23 cellular contexts compared by ENCODE assay signal in the genomic region with DNA sequence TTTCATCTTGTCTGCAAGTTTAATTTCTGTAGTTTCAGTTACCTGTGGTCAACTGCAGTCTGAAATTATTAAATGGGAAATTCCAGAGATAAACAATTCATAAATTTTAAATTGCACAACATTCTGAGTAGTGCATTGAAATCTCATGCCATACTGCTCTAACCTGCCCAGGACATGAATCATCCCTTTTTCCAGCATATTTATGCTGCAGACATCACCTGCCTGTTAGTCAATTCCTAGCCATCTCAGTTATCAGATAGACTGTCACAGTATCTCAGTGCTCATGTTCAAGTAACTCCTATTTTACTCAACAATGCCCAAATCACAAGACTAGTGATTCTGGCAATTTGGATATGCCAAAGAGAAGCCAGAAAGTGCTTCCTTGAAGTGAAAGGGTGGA.
"Had no signal": no experiment of that assay in that cellular context is flagged by ENCODE, and none has a peak within 500 bp of the region (broad histone marks: within the 10 kb centered on the region; RNA-seq: fewer than 3 reads in every experiment).

No MANE protein-coding gene starts in this region.

- H3K36me3 Mint-ChIP-seq: mesothelial cell of epicardium, T-cell had no signal

- ATAC-seq: activated CD8-positive, alpha-beta T cell treated with anti-CD3 and anti-CD28 coated beads, Interleukin-2, amount 10 ng/mL, durations not matched to agents 7 days and 5 days; activated T-cell treated with anti-CD3 and anti-CD28 coated beads, Interleukin-2, amount 50 U/mL, for 4 hours; esophagus mucosa; left lobe of liver; T-cell had no signal

- H3K4me3 ChIP-seq: lung, right atrium auricular region, tibial nerve, vagina had no signal

- H3K4me3 Mint-ChIP-seq: activated B cell treated with CpG ODN at 0.5 μM for 24 hours; activated CD4-positive, alpha-beta T cell treated with anti-CD3 and anti-CD28 coated beads, Interleukin-2, amount 10 ng/mL, durations not matched to agents 24 days and 14 days; activated CD8-positive, alpha-beta T cell treated with anti-CD3 and anti-CD28 coated beads, Interleukin-2, amount 10 ng/mL, durations not matched to agents 7 days and 5 days; activated naive CD4-positive, alpha-beta T cell treated with anti-CD3 and anti-CD28 coated beads for 36 hours; activated T-cell treated with anti-CD3 and anti-CD28 coated beads, Interleukin-2, amount 50 U/mL, for 4 hours; mesothelial cell of epicardium; nephron; stimulated activated naive CD8-positive, alpha-beta T cell treated with anti-CD3 and anti-CD28 coated beads, Interleukin-15, Interleukin-2, amounts not matched to agents 100 ng/mL and 50 ng/mL, for 24 hours; T-cell had no signal

- H3K9me3 ChIP-seq: right atrium auricular region, tibial nerve, vagina had no signal

- H3K36me3 ChIP-seq: brain microvascular endothelial cell, right atrium auricular region, tibial nerve, vagina had no signal

- H3K27ac ChIP-seq: brain microvascular endothelial cell, right atrium auricular region, tibial nerve, vagina had no signal

- H3K4me1 Mint-ChIP-seq: activated B cell treated with CpG ODN at 0.5 μM for 24 hours; activated CD4-positive, alpha-beta T cell treated with anti-CD3 and anti-CD28 coated beads, Interleukin-2, amount 10 ng/mL, durations not matched to agents 24 days and 14 days; mesothelial cell of epicardium; nephron; T-cell had no signal

- H3K27me3 Mint-ChIP-seq: activated B cell treated with CpG ODN at 0.5 μM for 24 hours; activated CD4-positive, alpha-beta T cell treated with anti-CD3 and anti-CD28 coated beads, Interleukin-2, amount 10 ng/mL, durations not matched to agents 24 days and 14 days; stimulated activated naive CD8-positive, alpha-beta T cell treated with anti-CD3 and anti-CD28 coated beads, Interleukin-15, Interleukin-2, amounts not matched to agents 100 ng/mL and 50 ng/mL, for 24 hours; T-cell had no signal

- H3K27me3 ChIP-seq: brain microvascular endothelial cell, right atrium auricular region, tibial nerve, vagina had no signal

- H3K27ac Mint-ChIP-seq: activated B cell treated with CpG ODN at 0.5 μM for 24 hours; activated CD4-positive, alpha-beta T cell treated with anti-CD3 and anti-CD28 coated beads, Interleukin-2, amount 10 ng/mL, durations not matched to agents 24 days and 14 days; activated CD8-positive, alpha-beta T cell treated with anti-CD3 and anti-CD28 coated beads, Interleukin-2, amount 10 ng/mL, durations not matched to agents 7 days and 5 days; activated naive CD4-positive, alpha-beta T cell treated with anti-CD3 and anti-CD28 coated beads for 36 hours; mesothelial cell of epicardium; nephron; stimulated activated naive CD8-positive, alpha-beta T cell treated with anti-CD3 and anti-CD28 coated beads, Interleukin-15, Interleukin-2, amounts not matched to agents 100 ng/mL and 50 ng/mL, for 24 hours; T-cell had no signal

- DNase-seq: activated B cell treated with CpG ODN at 0.5 μM for 24 hours; activated CD4-positive, alpha-beta T cell treated with anti-CD3 and anti-CD28 coated beads, Interleukin-2, amount 10 ng/mL, durations not matched to agents 24 days and 14 days; activated CD8-positive, alpha-beta memory T cell treated with anti-CD3 and anti-CD28 coated beads, Interleukin-2, amount 50 U/mL, for 4 hours; activated CD8-positive, alpha-beta T cell treated with anti-CD3 and anti-CD28 coated beads, Interleukin-2, amount 10 ng/mL, durations not matched to agents 7 days and 5 days; activated naive CD4-positive, alpha-beta T cell treated with anti-CD3 and anti-CD28 coated beads for 36 hours; activated T-cell treated with anti-CD3 and anti-CD28 coated beads, Interleukin-2, amount 50 U/mL, for 4 hours; aorta; brain microvascular endothelial cell; cerebellar nuclear complex; cortex of kidney; islet precursor cell; occipital lobe; stimulated activated CD4-positive, alpha-beta T cell treated with anti-CD3 and anti-CD28 coated beads, Interleukin-2, amount 100 ng/mL, for 24 hours; T-cell had no signal

- H3K4me1 ChIP-seq: right atrium auricular region, tibial nerve, vagina had no signal

- H3K9me3 Mint-ChIP-seq: mesothelial cell of epicardium, nephron had no signal
